In genomic region chr1:170675825-170676224, GRCh38 we compare ENCODE assay signal across 18 cellular contexts. TPM values are rescaled to one million over a fixed set of nuclear protein-coding genes. Genes with fewer than 3 reads are reported as not detected.
"Had no signal": no experiment of that assay in that cellular context is flagged by ENCODE, and none has a peak within 500 bp of the region (broad histone marks: within the 10 kb centered on the region; RNA-seq: fewer than 3 reads in every experiment).

No MANE protein-coding gene starts in this region.

- H3K9me3 Mint-ChIP-seq: activated naive CD4-positive, alpha-beta T cell treated with anti-CD3 and anti-CD28 coated beads for 36 hours; activated T-helper 2 cell treated with anti-CD3 and anti-CD28 coated beads, Interferon-gamma antibody, Interleukin-2, Interleukin-4, amounts not matched to agents 10 μg/mL and 5 μg/mL and 100 μg/mL, durations not matched to agents 14 hours and 24 hours and 36 hours; neural crest cell; stimulated activated naive B cell treated with anti-CD40 and anti-IgM and Interleukin-4, amounts not matched to agents 10 μg/mL and 1 μg/mL and 100 μg/mL, for 72 hours had no signal

- DNase-seq: activated CD4-positive, CD25-positive, alpha-beta regulatory T cell treated with anti-CD3 and anti-CD28 coated beads, Interleukin-2, amount 50 U/mL, for 72 hours; activated naive CD4-positive, alpha-beta T cell treated with anti-CD3 and anti-CD28 coated beads for 36 hours; caudate nucleus; colonic mucosa; foreskin keratinocyte; kidney glomerular epithelial cell; left ventricle myocardium superior; pancreas; stimulated activated CD4-positive, alpha-beta T cell treated with anti-CD3 and anti-CD28 coated beads, Interleukin-15, amount 100 ng/mL, for 24 hours; stimulated activated CD4-positive, alpha-beta T cell treated with anti-CD3 and anti-CD28 coated beads, Interleukin-4, amount 100 ng/mL, for 1 hour; stimulated activated naive B cell treated with anti-CD40 and anti-IgM and Interleukin-4, amounts not matched to agents 10 μg/mL and 1 μg/mL and 100 μg/mL, for 72 hours; T-helper 1 cell; T1000; transverse colon had no signal

- H3K4me3 ChIP-seq: colonic mucosa, pancreas, transverse colon had no signal

- H3K36me3 Mint-ChIP-seq: stimulated activated naive B cell treated with anti-CD40 and anti-IgM and Interleukin-4, amounts not matched to agents 10 μg/mL and 1 μg/mL and 100 μg/mL, for 72 hours had no signal

- H3K27ac Mint-ChIP-seq: activated naive CD4-positive, alpha-beta T cell treated with anti-CD3 and anti-CD28 coated beads for 36 hours; activated T-helper 2 cell treated with anti-CD3 and anti-CD28 coated beads, Interferon-gamma antibody, Interleukin-2, Interleukin-4, amounts not matched to agents 10 μg/mL and 5 μg/mL and 100 μg/mL, durations not matched to agents 14 hours and 24 hours and 36 hours; stimulated activated naive B cell treated with anti-CD40 and anti-IgM and Interleukin-4, amounts not matched to agents 10 μg/mL and 1 μg/mL and 100 μg/mL, for 72 hours had no signal

- H3K9me3 ChIP-seq: colonic mucosa, pancreas, transverse colon had no signal

- H3K36me3 ChIP-seq: colonic mucosa, pancreas, transverse colon had no signal

- H3K27ac ChIP-seq: colonic mucosa, foreskin keratinocyte, pancreas, transverse colon had no signal

- H3K4me3 Mint-ChIP-seq: activated naive CD4-positive, alpha-beta T cell treated with anti-CD3 and anti-CD28 coated beads for 36 hours; neural crest cell; stimulated activated naive B cell treated with anti-CD40 and anti-IgM and Interleukin-4, amounts not matched to agents 10 μg/mL and 1 μg/mL and 100 μg/mL, for 72 hours had no signal

- H3K4me1 ChIP-seq: colonic mucosa, foreskin keratinocyte, pancreas had no signal

- ATAC-seq: esophagus mucosa; foreskin keratinocyte; left ventricle myocardium superior; pancreas; stimulated activated naive B cell treated with anti-CD40 and anti-IgM and Interleukin-4, amounts not matched to agents 10 μg/mL and 1 μg/mL and 100 μg/mL, for 72 hours had no signal

RNA-seq across cellular contexts. Expression of gene PRRX1, which starts 11.9 kb away (rescaled TPM):
- total RNA-seq: activated naive CD4-positive, alpha-beta T cell treated with anti-CD3 and anti-CD28 coated beads for 36 hours; activated T-helper 2 cell treated with anti-CD3 and anti-CD28 coated beads, Interferon-gamma antibody, Interleukin-2, Interleukin-4, amounts not matched to agents 10 μg/mL and 5 μg/mL and 100 μg/mL, durations not matched to agents 14 hours and 24 hours and 36 hours; renal cortical epithelial cell had no signal
- polyA plus RNA-seq: foreskin keratinocyte had no signal
